11 cellular contexts compared by ENCODE assay signal in genomic region chr2:101388232-101388631, GRCh38. TPM values are rescaled to one million over a fixed set of nuclear protein-coding genes. Genes with fewer than 3 reads are reported as not detected.
A peak's percentile ranks its signal among the peaks of the same experiment; 100 is the strongest.
DNase-seq lines count a peak whose midpoint lies in the region; TF ChIP-seq lines count a peak whose summit lies in the region.
"Had no signal": no experiment of that assay in that cellular context is flagged by ENCODE, and none has a peak within 500 bp of the region (broad histone marks: within the 10 kb centered on the region; RNA-seq: fewer than 3 reads in every experiment).

No MANE protein-coding gene starts in this region.

- peak overlapping the region; percentile 73 for H3K4me3 Mint-ChIP-seq in endothelial cell (ENCODE audit: unreplicated experiment)
- H3K4me3 Mint-ChIP-seq in nephron progenitor cell: peak overlapping the region; percentile 52

- TF ChIP-seq CTCF in PC-9 (conservative IDR thresholded peaks at IDR 0.05) (no peak), endothelial cell (IDR thresholded peaks at IDR 0.05; ENCODE audit: unreplicated experiment) (no peak), nephron progenitor cell (IDR thresholded peaks at IDR 0.05) (no peak)

- H3K9me2 ChIP-seq in PC-9 (ENCODE audit: insufficient read depth) (no peaks in the 10 kb centered on the region), Karpas-422 (replicated peaks; ENCODE audit: insufficient read depth, low read length) (no peaks in the 10 kb centered on the region)

- H3F3A ChIP-seq in PC-9 (ENCODE audit: insufficient read depth, low read depth): peaks cover 10% of the 10 kb centered on the region; the same call in 1 of the 2 replicates

- H3K4me3 ChIP-seq in PC-9 (peak overlapping the region; percentile 84; the same call in 1 of the 2 replicates), Karpas-422 (ENCODE audit: low read length) (no peak overlapping the region)

- CTCF ChIA-PET in PC-9 (lab: Charles Lee): interaction anchor here (0.6 to 1.5 kb wide), 5 partner anchors 31 to 46 kb away, joined by 3 to 10 read pairs (median 3); no protein-coding TSS in a partner anchor

- H3K36me3 ChIP-seq in PC-9 (ENCODE audit: low read depth) (no peaks in the 10 kb centered on the region), Karpas-422 (ENCODE audit: insufficient read depth, low read length) (no peaks in the 10 kb centered on the region)

- H4K20me1 ChIP-seq in PC-9 (ENCODE audit: insufficient read depth) (no peaks in the 10 kb centered on the region), Karpas-422 (ENCODE audit: insufficient read depth, low read depth, low read length) (no peaks in the 10 kb centered on the region)

- BruUV-seq in PC-9 (replicated peaks; lab: Mats Ljungman, UMichigan): TSS peak; percentile 29

- H3K4me1 ChIP-seq in PC-9 (replicated peaks; ENCODE audit: insufficient read depth) (peaks cover 26% of the 10 kb centered on the region), Karpas-422 (ENCODE audit: low read length) (no peaks in the 10 kb centered on the region)

- H3K27me3 Mint-ChIP-seq in endothelial cell (ENCODE audit: unreplicated experiment) (peaks cover 6% of the 10 kb centered on the region), nephron progenitor cell (ENCODE audit: low read depth, poor library complexity) (peaks cover 80% of the 10 kb centered on the region)

- H3K27me3 ChIP-seq in PC-9 (ENCODE audit: insufficient read depth, low read depth) (no peaks in the 10 kb centered on the region), Karpas-422 (ENCODE audit: low read length) (no peaks in the 10 kb centered on the region)

- H3K79me2 ChIP-seq in PC-9 (ENCODE audit: low read depth) (peaks cover 6% of the 10 kb centered on the region; the same call in 1 of the 2 replicates), Karpas-422 (ENCODE audit: low read length) (no peaks in the 10 kb centered on the region)

- H3K4me1 Mint-ChIP-seq in endothelial cell (ENCODE audit: unreplicated experiment): peaks cover 22% of the 10 kb centered on the region
- peaks cover 10% of the 10 kb centered on the region for H3K4me1 Mint-ChIP-seq in nephron progenitor cell

- no peak overlapping the region for H3K9ac ChIP-seq in Karpas-422 (ENCODE audit: low read length)

- peak overlapping the region; percentile 80 for H3K27ac ChIP-seq in PC-9
- H3K27ac ChIP-seq in Karpas-422 (ENCODE audit: low read length): no peak overlapping the region

- no peaks in the 10 kb centered on the region for H3K9me3 Mint-ChIP-seq in endothelial cell (ENCODE audit: unreplicated experiment)
- H3K9me3 Mint-ChIP-seq in nephron progenitor cell: no peaks in the 10 kb centered on the region
- H3K9me3 Mint-ChIP-seq: dendritic cell treated with granulocyte-macrophage colony-stimulating factor and Interleukin-4, amounts not matched to agents 40 ng/mL and 50 ng/mL, for 4 days had no signal

- H2AFZ ChIP-seq in PC-9: no peak overlapping the region
- no peak overlapping the region for H2AFZ ChIP-seq in Karpas-422 (ENCODE audit: low read length)

- H3K27ac Mint-ChIP-seq in endothelial cell (ENCODE audit: unreplicated experiment): no peak overlapping the region
- no peak overlapping the region for H3K27ac Mint-ChIP-seq in nephron progenitor cell
- H3K27ac Mint-ChIP-seq: dendritic cell treated with granulocyte-macrophage colony-stimulating factor and Interleukin-4, amounts not matched to agents 40 ng/mL and 50 ng/mL, for 4 days had no signal

- intact Hi-C loops in PC-9 (cut with micrococcal nuclease; ENCODE audit: unreplicated experiment): loop anchor here (5.0 kb wide), 2 partner anchors 46 to 81 kb away; partner anchors contain the start of gene RNF149

- H3K36me3 Mint-ChIP-seq in endothelial cell (ENCODE audit: low read depth, unreplicated experiment): peaks cover 5% of the 10 kb centered on the region
- H3K36me3 Mint-ChIP-seq in nephron progenitor cell (ENCODE audit: low read depth): no peaks in the 10 kb centered on the region

- H3K4me2 ChIP-seq in PC-9: peak overlapping the region; percentile 81
- H3K4me2 ChIP-seq in Karpas-422 (ENCODE audit: low read depth, low read length, poor library complexity, severe bottlenecking): no peak overlapping the region

- H3K9me3 ChIP-seq in PC-9 (ENCODE audit: insufficient read depth, low read depth) (no peaks in the 10 kb centered on the region), Karpas-422 (ENCODE audit: low read length) (no peaks in the 10 kb centered on the region)

- POLR2A ChIA-PET in PC-9 (lab: Charles Lee; ENCODE audit: unreplicated experiment): interaction anchor here (0.6 to 0.7 kb wide), 2 partner anchors 29 to 251 kb away, joined by 3 to 4 read pairs; no protein-coding TSS in a partner anchor

- DNase-seq in GM03348 (ENCODE audit: low spot score): peak; percentile 43
- DNase-seq in PC-9: peak; percentile 34 to 84
- DNase-seq in endothelial cell (ENCODE audit: low spot score): no peak
- DNase-seq in nephron progenitor cell: no peak
- DNase-seq in NCI-H1930 (lab: John Stamatoyannopoulos, UW): no peak
- DNase-seq in Karpas-422: no peak
- DNase-seq in ecto neural progenitor cell (ENCODE audit: low spot score): no peak
- DNase-seq: islet precursor cell, NCI-H510A, SW 1271 had no signal

RNA-seq across cellular contexts. Expression of gene CREG2, which starts 0.9 kb away (rescaled TPM):
- total RNA-seq in PC-9 (2021): 9.0 and 12.3 TPM in 2 replicates
- 23.6 TPM for total RNA-seq in endothelial cell (ENCODE audit: unreplicated experiment)
- not detected in 2 replicates for total RNA-seq in Karpas-422 (2014; rRNA removed; shearing (Covaris generic); ENCODE audit: low replicate concordance)

Comparison
In these comparisons a context has a peak if more than half of its experiments do, and no peak if none do; other contexts are left out.
1. DNase-seq: peak in GM03348 (single experiment) and PC-9 (2 of 2); none in endothelial cell (single experiment), nephron progenitor cell (single experiment), NCI-H1930 (0 of 2), Karpas-422 (single experiment) and ecto neural progenitor cell (single experiment).